In genomic region chrX:37745835-37746234, GRCh38 we compare ENCODE assay signal across 10 cellular contexts. TPM values are rescaled to one million over a fixed set of nuclear protein-coding genes. Genes with fewer than 3 reads are reported as not detected.
DNase-seq lines count a peak whose midpoint lies in the region; ATAC-seq, FAIRE-seq and TF ChIP-seq lines count a peak whose summit lies in the region.
"Had no signal": no experiment of that assay in that cellular context is flagged by ENCODE, and none has a peak within 500 bp of the region (broad histone marks: within the 10 kb centered on the region; RNA-seq: fewer than 3 reads in every experiment).

No MANE protein-coding gene starts in this region.

- peaks cover 15% of the 10 kb centered on the region for H3K4me1 ChIP-seq in DND-41 (ENCODE audit: insufficient read depth, low read length)

- H3K9me3 Mint-ChIP-seq in activated B cell treated with CpG ODN at 0.5 μM for 24 hours (no peaks in the 10 kb centered on the region), MCF 10A (ENCODE audit: unreplicated experiment) (no peaks in the 10 kb centered on the region)

- peak overlapping the region; percentile 40 for H3K9ac ChIP-seq in DND-41 (ENCODE audit: low read depth, low read length)

- H3K4me2 ChIP-seq in DND-41 (ENCODE audit: insufficient read depth, low read length): no peak overlapping the region

- H3K27me3 ChIP-seq in DND-41 (ENCODE audit: insufficient read depth, low read length, poor library complexity): no peaks in the 10 kb centered on the region

- peak overlapping the region; percentile 87 for H3K27ac ChIP-seq in DND-41 (ENCODE audit: low read length)

- POLR2A ChIA-PET in activated B cell treated with CpG ODN at 0.5 μM for 24 hours (lab: Charles Lee) (interaction anchor here (0.8 to 4.0 kb wide), 14 partner anchors 10 to 102 kb away, joined by 3 to 83 read pairs (median 12); partner anchors contain the start of genes CYBB and DYNLT3), MCF 10A (lab: Yijun Ruan, JAX) (interaction anchor here (1.2 kb wide), 1 partner anchor 78 kb away, joined by 3 read pairs; no protein-coding TSS in a partner anchor)

- H3K27ac Mint-ChIP-seq in activated B cell treated with CpG ODN at 0.5 μM for 24 hours: peak overlapping the region; percentile 92
- H3K27ac Mint-ChIP-seq in MCF 10A (ENCODE audit: low read depth, unreplicated experiment): no peak overlapping the region
- H3K27ac Mint-ChIP-seq: nephron had no signal

- H3K4me1 Mint-ChIP-seq in activated B cell treated with CpG ODN at 0.5 μM for 24 hours (peaks cover 26% of the 10 kb centered on the region), MCF 10A (ENCODE audit: insufficient read depth, unreplicated experiment) (no peaks in the 10 kb centered on the region)
- H3K4me1 Mint-ChIP-seq: nephron had no signal

- H3K4me3 ChIP-seq in DND-41 (ENCODE audit: low read depth in 1 of 2, low read length in 2 of 2): no peak overlapping the region

- H3K36me3 Mint-ChIP-seq in activated B cell treated with CpG ODN at 0.5 μM for 24 hours (ENCODE audit: low read depth) (no peaks in the 10 kb centered on the region), MCF 10A (ENCODE audit: insufficient read depth, unreplicated experiment) (no peaks in the 10 kb centered on the region)

- ATAC-seq in DND-41 (ENCODE audit: insufficient read depth, low read depth): peak; percentile 52
- peak; percentile 40 for ATAC-seq in GM19395 (IDR thresholded peaks at IDR 0.05; ENCODE audit: unreplicated experiment)
- peak; percentile 38 for ATAC-seq in HG03064 (IDR thresholded peaks at IDR 0.05; ENCODE audit: low read depth, unreplicated experiment)
- peak; percentile 49 for ATAC-seq in activated B cell treated with CpG ODN at 0.5 μM for 24 hours (ENCODE audit: low read depth)
- ATAC-seq in left ventricle myocardium superior: no peak

- TF ChIP-seq CTCF in DND-41 (IDR thresholded peaks at IDR 0.05; ENCODE audit: borderline replicate concordance, extremely low read depth, low read length, poor library complexity, severe bottlenecking) (no peak), activated B cell treated with CpG ODN at 0.5 μM for 24 hours (IDR thresholded peaks at IDR 0.05) (no peak), MCF 10A (IDR thresholded peaks at IDR 0.05; ENCODE audit: unreplicated experiment) (no peak)

- H3K27me3 Mint-ChIP-seq in activated B cell treated with CpG ODN at 0.5 μM for 24 hours (no peaks in the 10 kb centered on the region), MCF 10A (ENCODE audit: insufficient read depth, unreplicated experiment) (peaks cover 52% of the 10 kb centered on the region)

- no peaks in the 10 kb centered on the region for H4K20me1 ChIP-seq in DND-41 (ENCODE audit: insufficient read depth, low read length)

- BruUV-seq in MCF 10A (replicated peaks; lab: Mats Ljungman, UMichigan): no TSS peak

- no peaks in the 10 kb centered on the region for H3K9me3 ChIP-seq in DND-41 (ENCODE audit: insufficient read depth, low read length, severe bottlenecking)

- intact Hi-C loops in activated B cell treated with CpG ODN at 0.5 μM for 24 hours (cut with micrococcal nuclease): loop anchor here (1.0 to 5.0 kb wide), 6 partner anchors 9 to 581 kb away; partner anchors contain the start of gene RPGR
- intact Hi-C loops in MCF 10A (cut with micrococcal nuclease): loop anchor here (1.0 to 2.0 kb wide), 5 partner anchors 79 to 429 kb away; no protein-coding TSS in a partner anchor
- intact Hi-C loops in left ventricle myocardium superior (cut with micrococcal nuclease): loop anchor here (10.0 kb wide), 1 partner anchor 79 kb away; no protein-coding TSS in a partner anchor

- CTCF ChIA-PET in activated B cell treated with CpG ODN at 0.5 μM for 24 hours (lab: Charles Lee): interaction anchor here (0.5 to 4.7 kb wide), 19 partner anchors 10 to 581 kb away, joined by 3 to 208 read pairs (median 4); partner anchors contain the start of genes CYBB and RPGR
- CTCF ChIA-PET in MCF 10A (lab: Yijun Ruan, JAX): interaction anchor here (0.6 to 5.3 kb wide), 29 partner anchors 10 to 429 kb away, joined by 3 to 116 read pairs (median 4); no protein-coding TSS in a partner anchor

- H3K4me3 Mint-ChIP-seq in activated B cell treated with CpG ODN at 0.5 μM for 24 hours (peak overlapping the region; percentile 63), MCF 10A (ENCODE audit: unreplicated experiment) (no peak overlapping the region)
- H3K4me3 Mint-ChIP-seq: nephron had no signal

- H3K79me2 ChIP-seq in DND-41 (ENCODE audit: insufficient read depth, low read length): no peaks in the 10 kb centered on the region

- no peak for FAIRE-seq in frontal cortex (lab: Jason Lieb, UNC)

- H2AFZ ChIP-seq in DND-41 (ENCODE audit: low read depth, low read length): peak overlapping the region; percentile 83

- H3K36me3 ChIP-seq in DND-41 (ENCODE audit: insufficient read depth, low read length): no peaks in the 10 kb centered on the region

- no peak for DNase-seq in DND-41
- DNase-seq in activated B cell treated with CpG ODN at 0.5 μM for 24 hours: no peak
- no peak for DNase-seq in MCF 10A (ENCODE audit: unreplicated experiment)
- no peak for DNase-seq in frontal cortex (ENCODE audit: low spot score in 2 of 2)
- no peak for DNase-seq in NOMO-1 (lab: John Stamatoyannopoulos, UW; ENCODE audit: unreplicated experiment in 2 of 2)
- DNase-seq in left ventricle myocardium superior: no peak

RNA-seq across cellular contexts. Expression of gene CYBB, which starts 34.0 kb away (rescaled TPM):
- total RNA-seq in activated B cell treated with CpG ODN at 0.5 μM for 24 hours (155 and 165 TPM in 2 replicates), MCF 10A (2022) (0.07 TPM in 1 of 2 replicates, not detected in the other), frontal cortex (10.6 TPM), left ventricle myocardium superior (20.4 TPM)
- total RNA-seq: RPMI7951 had no signal

Comparison
In these comparisons a context has a peak if more than half of its experiments do, and no peak if none do; other contexts are left out.
1. RNA of gene CYBB, which starts 34.0 kb away (total RNA-seq): 155 to 165 TPM in activated B cell treated with CpG ODN at 0.5 μM for 24 hours, 20.4 TPM in left ventricle myocardium superior (single experiment) and 10.6 TPM in frontal cortex (single experiment); 0.07 TPM in MCF 10A; every median in the first group is over 10 times any median in the second.